26 cellular contexts compared by ENCODE assay signal in genomic region chr6:32169211-32169610, GRCh38. TPM values are rescaled to one million over a fixed set of nuclear protein-coding genes. Genes with fewer than 3 reads are reported as not detected.
DNase-seq lines count a peak whose midpoint lies in the region; ATAC-seq, FAIRE-seq and TF ChIP-seq lines count a peak whose summit lies in the region.
"Had no signal": no experiment of that assay in that cellular context is flagged by ENCODE, and none has a peak within 500 bp of the region (broad histone marks: within the 10 kb centered on the region; RNA-seq: fewer than 3 reads in every experiment).

No MANE protein-coding gene starts in this region.

- H3K4me1 ChIP-seq in kidney (ENCODE audit: control insufficient read depth in 1 of 2, insufficient read depth in 1 of 2, low read depth in 1 of 2, low read length in 2 of 2) (no peaks in the 10 kb centered on the region), stomach smooth muscle (ENCODE audit: control insufficient read depth, insufficient read depth, low read length) (peaks cover 6% of the 10 kb centered on the region), SJCRH30 (no peaks in the 10 kb centered on the region)

- H3K9me3 ChIP-seq in kidney (ENCODE audit: control insufficient read depth in 1 of 2, low read length in 2 of 2) (no peaks in the 10 kb centered on the region), stomach smooth muscle (ENCODE audit: control insufficient read depth in 2 of 2, low read length in 2 of 2) (no peaks in the 10 kb centered on the region), SJCRH30 (replicated peaks) (no peaks in the 10 kb centered on the region)
- H3K9me3 ChIP-seq: heart right ventricle, neutrophil, vagina had no signal

- peaks cover 20% of the 10 kb centered on the region for H3K4me1 Mint-ChIP-seq in activated CD4-positive, alpha-beta T cell treated with anti-CD3 and anti-CD28 coated beads, Interleukin-2, amount 10 ng/mL, durations not matched to agents 24 days and 14 days
- H3K4me1 Mint-ChIP-seq in activated T-helper 17 cell treated with anti-CD3 and anti-CD28 coated beads, Interleukin-2, amount 50 U/mL, for 72 hours, result peaks cover 18% of the 10 kb centered on the region

- H3K36me3 ChIP-seq in kidney (ENCODE audit: control insufficient read depth in 1 of 2, insufficient read depth in 2 of 2, low read length in 2 of 2), result peaks cover 12 to 19% of the 10 kb centered on the region in 2 donors
- H3K36me3 ChIP-seq in stomach smooth muscle (ENCODE audit: control insufficient read depth in 2 of 2, insufficient read depth in 2 of 2, low read length in 2 of 2), result peaks cover 27 to 42% of the 10 kb centered on the region in 2 donors
- peaks cover 7% of the 10 kb centered on the region; the same call in 1 of the 2 replicates for H3K36me3 ChIP-seq in SJCRH30

- no peak overlapping the region for H3K4me3 Mint-ChIP-seq in activated CD4-positive, alpha-beta T cell treated with anti-CD3 and anti-CD28 coated beads, Interleukin-2, amount 10 ng/mL, durations not matched to agents 24 days and 14 days
- no peak overlapping the region for H3K4me3 Mint-ChIP-seq in activated T-helper 17 cell treated with anti-CD3 and anti-CD28 coated beads, Interleukin-2, amount 50 U/mL, for 72 hours
- H3K4me3 Mint-ChIP-seq: activated naive CD4-positive, alpha-beta T cell treated with anti-CD3 and anti-CD28 coated beads for 36 hours; activated T-cell treated with anti-CD3 and anti-CD28 coated beads, Interleukin-2, amount 50 U/mL, for 24 hours; B cell; IgD-negative memory B cell; immature natural killer cell; T-helper 17 cell had no signal

- H3K27ac Mint-ChIP-seq in activated CD4-positive, alpha-beta T cell treated with anti-CD3 and anti-CD28 coated beads, Interleukin-2, amount 10 ng/mL, durations not matched to agents 24 days and 14 days, result peak overlapping the region; percentile 42
- peak overlapping the region; percentile 38 for H3K27ac Mint-ChIP-seq in activated T-helper 17 cell treated with anti-CD3 and anti-CD28 coated beads, Interleukin-2, amount 50 U/mL, for 72 hours
- H3K27ac Mint-ChIP-seq: B cell, immature natural killer cell, T-helper 17 cell had no signal

- intact Hi-C loops in activated CD4-positive, alpha-beta T cell treated with anti-CD3 and anti-CD28 coated beads, Interleukin-2, amount 10 ng/mL, durations not matched to agents 24 days and 14 days (cut with micrococcal nuclease), result no loop called here
- intact Hi-C loops in kidney (cut with DNase I), result no loop called here

- no peak overlapping the region for H3K9ac ChIP-seq in kidney (ENCODE audit: low read length in 2 of 2)
- no peak overlapping the region for H3K9ac ChIP-seq in stomach smooth muscle (ENCODE audit: low read length in 2 of 2)

- H3K27ac ChIP-seq in kidney (ENCODE audit: low read depth in 2 of 2, low read length in 2 of 2), result no peak overlapping the region
- peak overlapping the region; percentile 24 for H3K27ac ChIP-seq in stomach smooth muscle (ENCODE audit: low read length)
- no peak overlapping the region for H3K27ac ChIP-seq in SJCRH30
- H3K27ac ChIP-seq: HL-60, neutrophil, vagina had no signal

- no peak for DNase-seq in activated CD4-positive, alpha-beta T cell treated with anti-CD3 and anti-CD28 coated beads, Interleukin-2, amount 10 ng/mL, durations not matched to agents 24 days and 14 days
- DNase-seq in activated CD4-positive, alpha-beta T cell treated with anti-CD3 and anti-CD28 coated beads, Interleukin-2, amount 50 U/mL, for 1 hour, result no peak
- DNase-seq in kidney (peak; percentile 50), SJCRH30 (no peak), anterior cingulate cortex (lab: John Stamatoyannopoulos, UW) (no peak), NCI-H1417 (lab: John Stamatoyannopoulos, UW) (no peak)
- DNase-seq: 8988T; activated CD4-positive, alpha-beta T cell treated with anti-CD3 and anti-CD28 coated beads, Interleukin-2, amount 50 U/mL, for 4 hours; activated naive CD4-positive, alpha-beta T cell treated with anti-CD3 and anti-CD28 coated beads for 36 hours; activated T-cell treated with anti-CD3 and anti-CD28 coated beads, Interleukin-2, amount 50 U/mL, for 24 hours; heart right ventricle; immature natural killer cell; NCI-H1694; NCI-H774; substantia nigra; T-helper 17 cell had no signal

- no peaks in the 10 kb centered on the region for H3K27me3 Mint-ChIP-seq in activated CD4-positive, alpha-beta T cell treated with anti-CD3 and anti-CD28 coated beads, Interleukin-2, amount 10 ng/mL, durations not matched to agents 24 days and 14 days
- H3K27me3 Mint-ChIP-seq in activated T-helper 17 cell treated with anti-CD3 and anti-CD28 coated beads, Interleukin-2, amount 50 U/mL, for 72 hours, result no peaks in the 10 kb centered on the region
- H3K27me3 Mint-ChIP-seq: activated T-cell treated with anti-CD3 and anti-CD28 coated beads, Interleukin-2, amount 50 U/mL, for 24 hours; B cell; IgD-negative memory B cell; T-helper 17 cell had no signal

- no peaks in the 10 kb centered on the region for H3K27me3 ChIP-seq in stomach smooth muscle (ENCODE audit: control insufficient read depth in 1 of 2, insufficient read depth in 2 of 2, low read length in 2 of 2)
- H3K27me3 ChIP-seq in SJCRH30, result no peaks in the 10 kb centered on the region
- H3K27me3 ChIP-seq: heart right ventricle, neutrophil, vagina had no signal

- no peak for TF ChIP-seq CTCF in kidney (IDR thresholded peaks at IDR 0.05; ENCODE audit: borderline replicate concordance, extremely low read depth, insufficient read depth)

- no peak for FAIRE-seq in kidney (lab: Jason Lieb, UNC)
- FAIRE-seq: astrocyte, endometrium had no signal

- H3K9me3 Mint-ChIP-seq in activated CD4-positive, alpha-beta T cell treated with anti-CD3 and anti-CD28 coated beads, Interleukin-2, amount 10 ng/mL, durations not matched to agents 24 days and 14 days, result no peaks in the 10 kb centered on the region
- H3K9me3 Mint-ChIP-seq in activated T-helper 17 cell treated with anti-CD3 and anti-CD28 coated beads, Interleukin-2, amount 50 U/mL, for 72 hours, result no peaks in the 10 kb centered on the region
- H3K9me3 Mint-ChIP-seq: activated naive CD4-positive, alpha-beta T cell treated with anti-CD3 and anti-CD28 coated beads for 36 hours; activated T-cell treated with anti-CD3 and anti-CD28 coated beads, Interleukin-2, amount 50 U/mL, for 24 hours; IgD-negative memory B cell; immature natural killer cell had no signal

- peaks cover 26% of the 10 kb centered on the region for H3K36me3 Mint-ChIP-seq in activated CD4-positive, alpha-beta T cell treated with anti-CD3 and anti-CD28 coated beads, Interleukin-2, amount 10 ng/mL, durations not matched to agents 24 days and 14 days (ENCODE audit: low read depth)
- H3K36me3 Mint-ChIP-seq in activated T-helper 17 cell treated with anti-CD3 and anti-CD28 coated beads, Interleukin-2, amount 50 U/mL, for 72 hours (ENCODE audit: low read depth), result peaks cover 45% of the 10 kb centered on the region

- ATAC-seq in activated T-helper 17 cell treated with anti-CD3 and anti-CD28 coated beads, Interleukin-2, amount 50 U/mL, for 72 hours (replicated peaks), result no peak
- ATAC-seq: T-helper 17 cell had no signal

- H3K4me3 ChIP-seq in kidney (ENCODE audit: low read length in 2 of 2) (no peak overlapping the region), stomach smooth muscle (ENCODE audit: low read length in 2 of 2) (no peak overlapping the region), SJCRH30 (no peak overlapping the region)
- H3K4me3 ChIP-seq: coronary artery, heart right ventricle, vagina had no signal

RNA-seq across cellular contexts. Expression of gene EGFL8, which starts 4.8 kb away (rescaled TPM):
- total RNA-seq in activated CD4-positive, alpha-beta T cell treated with anti-CD3 and anti-CD28 coated beads, Interleukin-2, amount 10 ng/mL, durations not matched to agents 24 days and 14 days, result 8.6 and 9.7 TPM in 2 replicates
- 10 to 100 TPM in 1 of 2 donors, 1 to 10 TPM in 1; 6.7 to 10.1 TPM for total RNA-seq in activated T-helper 17 cell treated with anti-CD3 and anti-CD28 coated beads, Interleukin-2, amount 50 U/mL, for 72 hours
- total RNA-seq in kidney, result 18.3 TPM
- 15.0 TPM for polyA plus RNA-seq in kidney (ENCODE audit: insufficient read depth, low read depth, low replicate concordance)
- total RNA-seq in SJCRH30 (2014; rRNA removed; shearing (Covaris generic)), result 6.4 and 8.8 TPM in 2 replicates
- polyA plus RNA-seq: IgD-negative memory B cell, immature natural killer cell had no signal

RNA-seq across cellular contexts. Expression of gene AGPAT1, which starts 6.7 kb away (rescaled TPM):
- total RNA-seq in activated CD4-positive, alpha-beta T cell treated with anti-CD3 and anti-CD28 coated beads, Interleukin-2, amount 10 ng/mL, durations not matched to agents 24 days and 14 days, result 31.4 and 32.6 TPM in 2 replicates
- total RNA-seq in activated T-helper 17 cell treated with anti-CD3 and anti-CD28 coated beads, Interleukin-2, amount 50 U/mL, for 72 hours, result 10 to 100 TPM; 26.8 to 37.5 TPM
- 58.9 TPM for total RNA-seq in kidney
- polyA plus RNA-seq in kidney (ENCODE audit: insufficient read depth, low read depth, low replicate concordance), result 87.1 TPM
- 66.1 and 70.3 TPM in 2 replicates for total RNA-seq in SJCRH30 (2014; rRNA removed; shearing (Covaris generic))

RNA-seq across cellular contexts. Expression of gene RNF5, which starts 9.0 kb away (rescaled TPM):
- total RNA-seq in activated CD4-positive, alpha-beta T cell treated with anti-CD3 and anti-CD28 coated beads, Interleukin-2, amount 10 ng/mL, durations not matched to agents 24 days and 14 days, result 59.9 and 62.6 TPM in 2 replicates
- total RNA-seq in activated T-helper 17 cell treated with anti-CD3 and anti-CD28 coated beads, Interleukin-2, amount 50 U/mL, for 72 hours, result 10 to 100 TPM; 46.0 to 64.5 TPM
- total RNA-seq in kidney, result 74.1 TPM
- polyA plus RNA-seq in kidney (ENCODE audit: insufficient read depth, low read depth, low replicate concordance), result 208 TPM
- total RNA-seq in SJCRH30 (2014; rRNA removed; shearing (Covaris generic)), result 60.0 and 63.7 TPM in 2 replicates

RNA-seq across cellular contexts. Expression of gene AGER, which starts 14.8 kb away (rescaled TPM):
- 20.7 and 24.1 TPM in 2 replicates for total RNA-seq in activated CD4-positive, alpha-beta T cell treated with anti-CD3 and anti-CD28 coated beads, Interleukin-2, amount 10 ng/mL, durations not matched to agents 24 days and 14 days
- total RNA-seq in activated T-helper 17 cell treated with anti-CD3 and anti-CD28 coated beads, Interleukin-2, amount 50 U/mL, for 72 hours, result 10 to 100 TPM; 19.3 to 50.2 TPM
- total RNA-seq in kidney, result 13.0 TPM
- 7.1 TPM for polyA plus RNA-seq in kidney (ENCODE audit: insufficient read depth, low read depth, low replicate concordance)
- 0.71 and 1.4 TPM in 2 replicates for total RNA-seq in SJCRH30 (2014; rRNA removed; shearing (Covaris generic))

RNA-seq across cellular contexts. Expression of gene PPT2, which starts 15.3 kb away (rescaled TPM):
- total RNA-seq in activated CD4-positive, alpha-beta T cell treated with anti-CD3 and anti-CD28 coated beads, Interleukin-2, amount 10 ng/mL, durations not matched to agents 24 days and 14 days, result 11.3 and 12.7 TPM in 2 replicates
- total RNA-seq in activated T-helper 17 cell treated with anti-CD3 and anti-CD28 coated beads, Interleukin-2, amount 50 U/mL, for 72 hours, result 10 to 100 TPM; 10.5 to 18.0 TPM
- 23.0 TPM for total RNA-seq in kidney
- polyA plus RNA-seq in kidney (ENCODE audit: insufficient read depth, low read depth, low replicate concordance), result 20.3 TPM
- 120 and 150 TPM in 2 replicates for total RNA-seq in SJCRH30 (2014; rRNA removed; shearing (Covaris generic))
